ENCODE assay signal across 9 cellular contexts in the genomic region with DNA sequence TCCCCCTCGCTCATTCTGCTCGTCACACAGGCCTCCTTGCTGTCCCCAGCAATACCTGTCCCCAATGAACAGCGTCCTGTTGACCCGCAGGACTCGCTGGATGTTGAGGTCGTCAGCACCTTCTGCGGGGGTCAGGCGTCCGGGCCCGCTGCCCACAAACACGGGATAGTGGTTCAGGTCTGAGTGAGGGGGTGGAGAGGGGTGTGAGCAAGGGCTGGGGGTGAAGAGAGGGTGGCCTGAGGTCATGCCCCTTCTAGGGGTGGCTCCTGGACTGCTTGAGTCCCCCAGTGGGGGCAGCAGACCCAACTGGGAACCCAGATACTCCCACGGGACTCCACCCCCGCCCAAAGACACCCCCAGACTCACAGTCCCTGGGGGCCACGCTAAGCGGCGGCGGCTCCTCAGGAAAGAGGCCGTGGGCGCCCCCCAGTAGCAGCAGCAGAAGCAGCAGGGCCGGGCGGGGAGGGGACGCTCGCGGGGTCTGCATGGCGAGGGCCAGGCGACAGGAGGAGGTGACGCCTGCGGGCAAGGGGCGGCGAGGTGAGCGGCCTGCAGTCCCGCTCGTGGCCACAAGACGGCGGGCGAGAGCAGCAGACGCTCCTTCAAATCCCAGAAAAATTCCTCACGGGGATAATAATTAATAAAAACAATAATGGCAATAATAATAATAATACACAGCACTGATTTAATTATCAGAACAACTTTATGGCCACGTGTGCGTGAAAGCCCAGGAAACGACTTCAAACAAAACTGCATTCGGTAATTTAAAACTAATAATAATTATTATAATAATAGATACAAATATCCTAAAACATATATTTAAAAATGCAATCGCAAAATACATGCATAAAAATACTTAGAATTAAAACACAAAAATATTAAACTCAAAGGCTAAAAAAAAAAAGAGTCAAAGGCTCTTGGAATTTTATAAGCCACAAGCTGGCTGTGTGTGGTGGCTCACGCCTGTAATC. TPM values are rescaled to one million over a fixed set of nuclear protein-coding genes. Genes with fewer than 3 reads are reported as not detected.
DNase-seq lines count a peak whose midpoint lies in the region; ATAC-seq and TF ChIP-seq lines count a peak whose summit lies in the region.
"Had no signal": no experiment of that assay in that cellular context is flagged by ENCODE, and none has a peak within 500 bp of the region (broad histone marks: within the 10 kb centered on the region; RNA-seq: fewer than 3 reads in every experiment).

No MANE protein-coding gene starts in this region.

- 30 to 32% methylated on average over 31 to 41 of the region's 44 CpGs for WGBS in upper lobe of left lung, 2 donors

- H3K4me1 ChIP-seq in adipocyte (ENCODE audit: control insufficient read depth, insufficient read depth, low read length) = no peaks in the 10 kb centered on the region
- H3K4me1 ChIP-seq in upper lobe of left lung = peaks cover 5 to 22% (median 12%) of the 10 kb centered on the region in 4 donors

- no peak overlapping the region for H3K9ac ChIP-seq in adipocyte (ENCODE audit: low read length)

- H3K27me3 ChIP-seq in adipocyte (replicated peaks; ENCODE audit: control insufficient read depth, insufficient read depth, low read length) (peaks cover 35% of the 10 kb centered on the region), kidney epithelial cell (ENCODE audit: control insufficient read depth, insufficient read depth, low read length) (peaks cover 2% of the 10 kb centered on the region), upper lobe of left lung (no peaks in the 10 kb centered on the region)

- H3K4me3 ChIP-seq in LNCaP clone FGC (ENCODE audit: low read depth, low read length) (no peak overlapping the region), adipocyte (ENCODE audit: low read length) (no peak overlapping the region), kidney epithelial cell (ENCODE audit: low read depth, low read length) (no peak overlapping the region), upper lobe of left lung (peak overlapping the region; percentile 16 to 53 (median 32))

- no peaks in the 10 kb centered on the region for H3K9me3 ChIP-seq in adipocyte (ENCODE audit: control insufficient read depth, low read length)
- no peaks in the 10 kb centered on the region for H3K9me3 ChIP-seq in upper lobe of left lung

- DNase-seq in ELF-1 (ENCODE audit: low read depth, low spot score) (peak; percentile 86), LNCaP clone FGC (ENCODE audit: low read depth) (no peak), adipocyte (ENCODE audit: low read depth) (peak; percentile 64), kidney epithelial cell (ENCODE audit: low read depth) (no peak), upper lobe of left lung (peak; percentile 43 to 93), NCI-H187 treated with DMSO at 0.1 percent for 48 hours (lab: John Stamatoyannopoulos, UW) (no peak), superior temporal gyrus (ENCODE audit: extremely low spot score) (no peak)

- H3K36me3 ChIP-seq in adipocyte (ENCODE audit: control insufficient read depth, insufficient read depth, low read length, severe bottlenecking) (no peaks in the 10 kb centered on the region), kidney epithelial cell (ENCODE audit: control insufficient read depth, insufficient read depth, low read length) (no peaks in the 10 kb centered on the region), upper lobe of left lung (peaks cover 0 to 24% (median 0%) of the 10 kb centered on the region in 4 donors)

- no peak for TF ChIP-seq EP300 in upper lobe of left lung (IDR thresholded peaks at IDR 0.05)

- TF ChIP-seq POLR2A in upper lobe of left lung (IDR thresholded peaks at IDR 0.05) = no peak

- TF ChIP-seq CTCF in LNCaP clone FGC (IDR thresholded peaks at IDR 0.05; ENCODE audit: control insufficient read depth, extremely low read depth, insufficient read depth) (peak; percentile 96), kidney epithelial cell (IDR thresholded peaks at IDR 0.05; ENCODE audit: insufficient read depth, low read length, poor library complexity, severe bottlenecking) (peak; percentile 97), upper lobe of left lung (IDR thresholded peaks at IDR 0.05) (peak; percentile 91 to 100 (median 95))

- H3K27ac ChIP-seq in upper lobe of left lung = peak overlapping the region in 2 of 4 donors; percentile 54 to 71

- peak in 1 of 2 donors; percentile 69 for ATAC-seq in upper lobe of left lung (ENCODE audit: low FRiP score in 2 of 2)
- ATAC-seq in GM18909 (IDR thresholded peaks at IDR 0.05; ENCODE audit: poor library complexity, unreplicated experiment) = no peak
- ATAC-seq: T-cell had no signal

RNA-seq across cellular contexts. Expression of gene SEMA6B, which starts 1.2 kb away (rescaled TPM):
- total RNA-seq in kidney epithelial cell = 0.13 and 0.55 TPM in 2 replicates
- total RNA-seq in upper lobe of left lung = 10 to 100 TPM in 2 of 6 donors, 1 to 10 TPM in 4; 3.4 to 33.1 (median 7.6) TPM

RNA-seq across cellular contexts. Expression of gene LRG1, which starts 18.4 kb away (rescaled TPM):
- total RNA-seq in kidney epithelial cell = 0.21 and 0.25 TPM in 2 replicates
- 10 to 100 TPM in 4 of 6 donors, 1 to 10 TPM in 2; 7.3 to 19.9 (median 12.2) TPM for total RNA-seq in upper lobe of left lung

RNA-seq across cellular contexts. Expression of gene PLIN5, which starts 23.2 kb away (rescaled TPM):
- total RNA-seq in kidney epithelial cell (0.07 TPM in 1 of 2 replicates, not detected in the other), upper lobe of left lung (10 to 100 TPM; 13.5 to 97.4 (median 23.0) TPM)

RNA-seq across cellular contexts. Expression of gene PLIN4, which starts 40.0 kb away (rescaled TPM):
- under 0.01 and 0.04 TPM in 2 replicates for total RNA-seq in kidney epithelial cell
- 10 to 100 TPM in 1 of 6 donors, 1 to 10 TPM in 5; 1.8 to 11.5 (median 3.8) TPM for total RNA-seq in upper lobe of left lung

Comparison
In these comparisons a context has a peak if more than half of its experiments do, and no peak if none do; other contexts are left out.
1. DNase-seq: peak in ELF-1 (single experiment), adipocyte (single experiment) and upper lobe of left lung (2 of 2); none in LNCaP clone FGC (single experiment), kidney epithelial cell (single experiment), NCI-H187 treated with DMSO at 0.1 percent for 48 hours (single experiment) and superior temporal gyrus (single experiment).
2. H3K4me3 ChIP-seq: peak in upper lobe of left lung (4 of 4); none in LNCaP clone FGC (single experiment), adipocyte (single experiment) and kidney epithelial cell (single experiment).
3. RNA of gene PLIN5, which starts 23.2 kb away (total RNA-seq): 13.5 to 97.4 TPM in upper lobe of left lung; 0.07 TPM in kidney epithelial cell; every median in the first group is over 10 times any median in the second.
4. Peak in every context shown above with its lines, with median percentiles within 50 percentile points of each other: CTCF ChIP-seq.